Comparison of ENCODE assay signal across 10 cellular contexts in the genomic region with DNA sequence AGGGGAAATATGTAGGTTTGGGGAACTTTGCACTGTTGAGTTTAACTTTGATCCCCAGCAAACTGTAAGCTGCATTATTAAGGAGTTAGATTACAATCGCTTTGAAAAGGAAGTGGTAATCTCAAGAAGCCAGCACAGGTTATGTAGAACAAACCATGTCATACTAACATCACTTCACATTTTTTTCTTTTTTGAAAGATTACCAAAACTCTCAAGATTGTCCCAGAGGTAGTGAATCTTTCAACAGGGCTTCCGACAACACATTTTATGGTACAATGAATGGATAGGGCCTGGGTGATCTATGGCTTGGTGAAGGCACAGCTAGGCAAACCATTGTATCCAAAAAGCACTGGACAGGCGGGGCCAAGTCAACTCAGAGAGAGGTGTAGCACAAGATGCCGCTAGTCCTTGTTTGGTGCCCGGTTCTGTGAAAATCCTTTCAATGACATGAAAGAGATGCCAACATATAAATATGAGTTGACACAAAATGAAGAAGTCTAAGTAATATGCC. TPM values are rescaled to one million over a fixed set of nuclear protein-coding genes. Genes with fewer than 3 reads are reported as not detected.
DNase-seq lines count a peak whose midpoint lies in the region; ATAC-seq and TF ChIP-seq lines count a peak whose summit lies in the region.
"Had no signal": no experiment of that assay in that cellular context is flagged by ENCODE, and none has a peak within 500 bp of the region (broad histone marks: within the 10 kb centered on the region; RNA-seq: fewer than 3 reads in every experiment).

No MANE protein-coding gene starts in this region.

- peaks cover 17% of the 10 kb centered on the region for H3K4me1 ChIP-seq in thymus (ENCODE audit: control insufficient read depth, insufficient read depth, low read length)
- no peaks in the 10 kb centered on the region for H3K4me1 ChIP-seq in ascending aorta

- CTCF ChIA-PET in activated CD4-positive, alpha-beta memory T cell treated with anti-CD3 and anti-CD28 coated beads for 36 hours (lab: Charles Lee), result interaction anchor here (1.3 to 4.7 kb wide), 6 partner anchors 8 to 380 kb away, joined by 3 to 36 read pairs (median 5); no protein-coding TSS in a partner anchor

- H3K4me3 Mint-ChIP-seq in activated CD4-positive, alpha-beta memory T cell treated with anti-CD3 and anti-CD28 coated beads for 36 hours, result peak overlapping the region; percentile 30
- no peak overlapping the region for H3K4me3 Mint-ChIP-seq in glutamatergic neuron (ENCODE audit: unreplicated experiment)

- H3K9me3 ChIP-seq in thymus (ENCODE audit: control insufficient read depth), result no peaks in the 10 kb centered on the region
- H3K9me3 ChIP-seq in ascending aorta, result no peaks in the 10 kb centered on the region

- intact Hi-C loops in activated CD4-positive, alpha-beta memory T cell treated with anti-CD3 and anti-CD28 coated beads for 36 hours (cut with micrococcal nuclease), result loop anchor here (1.0 to 2.0 kb wide), 2 partner anchors 65 to 76 kb away; no protein-coding TSS in a partner anchor
- intact Hi-C loops in ascending aorta (cut with DNase I), result no loop called here

- no peaks in the 10 kb centered on the region for H3K9me3 Mint-ChIP-seq in activated CD4-positive, alpha-beta memory T cell treated with anti-CD3 and anti-CD28 coated beads for 36 hours
- no peaks in the 10 kb centered on the region for H3K9me3 Mint-ChIP-seq in glutamatergic neuron (ENCODE audit: unreplicated experiment)

- peak; percentile 25 for DNase-seq in activated effector memory CD4-positive, alpha-beta T cell treated with Interleukin-2 at 50 U/mL for 16 hours
- no peak for DNase-seq in activated effector memory CD4-positive, alpha-beta T cell treated with anti-CD3 and anti-CD28 coated beads, Interleukin-2, amount 50 U/mL, for 16 hours
- peak; percentile 23 for DNase-seq in activated CD4-positive, alpha-beta memory T cell treated with anti-CD3 and anti-CD28 coated beads for 36 hours
- DNase-seq in glutamatergic neuron (no peak), ascending aorta (ENCODE audit: low spot score in 2 of 2) (no peak)
- DNase-seq: activated CD4-positive, CD25-positive, alpha-beta regulatory T cell; NCI-H446 treated with DMSO at 0.1 percent for 48 hours had no signal

- ATAC-seq in GM18861 (IDR thresholded peaks at IDR 0.05; ENCODE audit: unreplicated experiment), result no peak
- ATAC-seq in GM19395 (IDR thresholded peaks at IDR 0.05; ENCODE audit: unreplicated experiment), result no peak

- no peaks in the 10 kb centered on the region for H3K27me3 Mint-ChIP-seq in activated CD4-positive, alpha-beta memory T cell treated with anti-CD3 and anti-CD28 coated beads for 36 hours
- H3K27me3 Mint-ChIP-seq in glutamatergic neuron (ENCODE audit: unreplicated experiment), result no peaks in the 10 kb centered on the region

- H3K4me1 Mint-ChIP-seq in activated CD4-positive, alpha-beta memory T cell treated with anti-CD3 and anti-CD28 coated beads for 36 hours (ENCODE audit: low read depth), result peaks cover 42% of the 10 kb centered on the region
- peaks cover 14% of the 10 kb centered on the region for H3K4me1 Mint-ChIP-seq in glutamatergic neuron (ENCODE audit: low read depth, unreplicated experiment)

- peak overlapping the region; percentile 89 for H3K27ac Mint-ChIP-seq in activated CD4-positive, alpha-beta memory T cell treated with anti-CD3 and anti-CD28 coated beads for 36 hours
- peak overlapping the region; percentile 78 for H3K27ac Mint-ChIP-seq in glutamatergic neuron (ENCODE audit: unreplicated experiment)

- H3K36me3 Mint-ChIP-seq in activated CD4-positive, alpha-beta memory T cell treated with anti-CD3 and anti-CD28 coated beads for 36 hours, result no peaks in the 10 kb centered on the region
- H3K36me3 Mint-ChIP-seq in glutamatergic neuron (ENCODE audit: unreplicated experiment), result no peaks in the 10 kb centered on the region

- no peaks in the 10 kb centered on the region for H3K36me3 ChIP-seq in thymus (ENCODE audit: control insufficient read depth, insufficient read depth)
- no peaks in the 10 kb centered on the region for H3K36me3 ChIP-seq in ascending aorta

- WGBS in thymus, result 39% methylated on average over 5 of the region's 5 CpGs

- H3K27me3 ChIP-seq in thymus (ENCODE audit: control insufficient read depth, insufficient read depth) (no peaks in the 10 kb centered on the region), ascending aorta (no peaks in the 10 kb centered on the region)

- TF ChIP-seq CTCF in glutamatergic neuron (IDR thresholded peaks at IDR 0.05; ENCODE audit: partially characterized antibody, unreplicated experiment) (no peak), ascending aorta (IDR thresholded peaks at IDR 0.05) (no peak)

- H3K4me3 ChIP-seq in thymus (ENCODE audit: low read length) (no peak overlapping the region), ascending aorta (no peak overlapping the region)

- POLR2A ChIA-PET in activated CD4-positive, alpha-beta memory T cell treated with anti-CD3 and anti-CD28 coated beads for 36 hours (lab: Charles Lee), result no interaction called here

- peak overlapping the region; percentile 85 for H3K27ac ChIP-seq in thymus (ENCODE audit: low read depth)
- no peak overlapping the region for H3K27ac ChIP-seq in ascending aorta

RNA-seq across cellular contexts. Expression of a gene that starts 24.3 kb away (rescaled TPM):
- 10 to 100 TPM; 16.6 to 17.8 TPM for total RNA-seq in activated CD4-positive, alpha-beta memory T cell treated with anti-CD3 and anti-CD28 coated beads for 36 hours
- total RNA-seq in glutamatergic neuron (ENCODE audit: unreplicated experiment), result 19.0 TPM
- polyA plus RNA-seq in thymus, result 7.1 TPM
- total RNA-seq in ascending aorta, result 4.2 TPM

Comparison
In these comparisons a context has a peak if more than half of its experiments do, and no peak if none do; other contexts are left out.
1. DNase-seq: peak in activated effector memory CD4-positive, alpha-beta T cell treated with Interleukin-2 at 50 U/mL for 16 hours (single experiment) and activated CD4-positive, alpha-beta memory T cell treated with anti-CD3 and anti-CD28 coated beads for 36 hours (single experiment); none in activated effector memory CD4-positive, alpha-beta T cell treated with anti-CD3 and anti-CD28 coated beads, Interleukin-2, amount 50 U/mL, for 16 hours (single experiment), glutamatergic neuron (single experiment) and ascending aorta (0 of 2).